In genomic region chr22:31290494-31291402, GRCh38 we compare ENCODE assay signal across 8 cellular contexts. TPM values are rescaled to one million over a fixed set of nuclear protein-coding genes. Genes with fewer than 3 reads are reported as not detected.
DNase-seq lines count a peak whose midpoint lies in the region; ATAC-seq and TF ChIP-seq lines count a peak whose summit lies in the region.

No MANE protein-coding gene starts in this region.

- TF ChIP-seq CTCF in right lobe of liver (IDR thresholded peaks at IDR 0.05), result no peak

- H3K9me3 Mint-ChIP-seq in dendritic cell treated with granulocyte-macrophage colony-stimulating factor and Interleukin-4, amounts not matched to agents 40 ng/mL and 50 ng/mL, for 4 days, result no peaks in the 10 kb centered on the region

- peaks cover 78% of the 10 kb centered on the region for H3K4me1 Mint-ChIP-seq in dendritic cell treated with granulocyte-macrophage colony-stimulating factor and Interleukin-4, amounts not matched to agents 40 ng/mL and 50 ng/mL, for 4 days (ENCODE audit: low read depth)

- DNase-seq in NCI-H748 (lab: John Stamatoyannopoulos, UW; ENCODE audit: unreplicated experiment) (peak; percentile 93), right lobe of liver (peak; percentile 92 to 98 (median 98))
- peak; percentile 90 to 91 for DNase-seq in activated CD4-positive, alpha-beta T cell treated with anti-CD3 and anti-CD28 coated beads, Interleukin-2, amount 50 U/mL, for 4 hours
- peak; percentile 90 to 93 for DNase-seq in stimulated activated CD4-positive, alpha-beta T cell treated with anti-CD3 and anti-CD28 coated beads, Interleukin-4, amount 100 ng/mL, for 4 hours

- H3K36me3 Mint-ChIP-seq in dendritic cell treated with granulocyte-macrophage colony-stimulating factor and Interleukin-4, amounts not matched to agents 40 ng/mL and 50 ng/mL, for 4 days (ENCODE audit: low read depth), result peaks cover 68% of the 10 kb centered on the region

- H3K36me3 ChIP-seq in BLaER1 (no peaks in the 10 kb centered on the region), right lobe of liver (peaks cover 0 to 8% (median 0%) of the 10 kb centered on the region in 4 donors)

- TF ChIP-seq POLR2A in right lobe of liver (IDR thresholded peaks at IDR 0.05), result peak; percentile 94

- 1% methylated on average over 13 of the region's 91 CpGs for WGBS in right lobe of liver (ENCODE audit: insufficient coverage, low coverage, low lambda C conversion rate, missing lambda C conversion rate)

- H3K4me3 Mint-ChIP-seq in dendritic cell treated with granulocyte-macrophage colony-stimulating factor and Interleukin-4, amounts not matched to agents 40 ng/mL and 50 ng/mL, for 4 days, result peak overlapping the region; percentile 96

- intact Hi-C loops in dendritic cell treated with granulocyte-macrophage colony-stimulating factor and Interleukin-4, amounts not matched to agents 40 ng/mL and 50 ng/mL, for 4 days (cut with micrococcal nuclease), result loop anchor here (5.0 to 10.0 kb wide), 2 partner anchors 57 to 194 kb away; partner anchors contain the start of genes EIF4ENIF1 and PATZ1
- intact Hi-C loops in right lobe of liver (cut with DNase I), result no loop called here

- ATAC-seq in GM19324 (IDR thresholded peaks at IDR 0.05; ENCODE audit: low FRiP score, unreplicated experiment) (peak; percentile 91), HG03457 (IDR thresholded peaks at IDR 0.05; ENCODE audit: unreplicated experiment) (peak; percentile 73), right lobe of liver (peak; percentile 83 to 92 (median 90))

- H3K27me3 ChIP-seq in BLaER1, result 0 out of 2 replicates have a peak, but pooled peaks cover 4% of the 10 kb centered on the region
- H3K27me3 ChIP-seq in right lobe of liver, result no peaks in the 10 kb centered on the region

- H3K9ac ChIP-seq in BLaER1, result peak overlapping the region; percentile 87

- no peaks in the 10 kb centered on the region for H3K27me3 Mint-ChIP-seq in dendritic cell treated with granulocyte-macrophage colony-stimulating factor and Interleukin-4, amounts not matched to agents 40 ng/mL and 50 ng/mL, for 4 days

- H3K27ac Mint-ChIP-seq in dendritic cell treated with granulocyte-macrophage colony-stimulating factor and Interleukin-4, amounts not matched to agents 40 ng/mL and 50 ng/mL, for 4 days, result peak overlapping the region; percentile 97

- H3K4me3 ChIP-seq in BLaER1 (peak overlapping the region; percentile 78), right lobe of liver (peak overlapping the region; percentile 61 to 65 (median 64))

- H3K9me3 ChIP-seq in BLaER1 (no peaks in the 10 kb centered on the region), right lobe of liver (no peaks in the 10 kb centered on the region)

- H3K27ac ChIP-seq in BLaER1 (peak overlapping the region; percentile 87), right lobe of liver (peak overlapping the region; percentile 92 to 98 (median 92))

- H3K4me2 ChIP-seq in BLaER1, result peak overlapping the region; percentile 100

- H3K4me1 ChIP-seq in BLaER1 (peaks cover 75% of the 10 kb centered on the region), right lobe of liver (peaks cover 0 to 12% (median 4%) of the 10 kb centered on the region in 4 donors)

- no peaks in the 10 kb centered on the region for H4K20me1 ChIP-seq in BLaER1

RNA-seq across cellular contexts. Expression of gene PIK3IP1, which starts 1.5 kb away (rescaled TPM):
- total RNA-seq in right lobe of liver, result 1 to 10 TPM; 1.3 to 6.6 (median 5.6) TPM

RNA-seq across cellular contexts. Expression of gene PATZ1, which starts 55.4 kb away (rescaled TPM):
- total RNA-seq in right lobe of liver, result 10 to 100 TPM in 4 of 6 experiments, 1 to 10 TPM in 2; 7.4 to 18.8 (median 11.5) TPM

Comparison
In these comparisons a context has a peak if more than half of its experiments do, and no peak if none do; other contexts are left out.
1. Peak in every context shown above with its lines: DNase-seq, ATAC-seq, H3K4me3 ChIP-seq and H3K27ac ChIP-seq.